ENCODE assay signal across 8 cellular contexts in the genomic region with DNA sequence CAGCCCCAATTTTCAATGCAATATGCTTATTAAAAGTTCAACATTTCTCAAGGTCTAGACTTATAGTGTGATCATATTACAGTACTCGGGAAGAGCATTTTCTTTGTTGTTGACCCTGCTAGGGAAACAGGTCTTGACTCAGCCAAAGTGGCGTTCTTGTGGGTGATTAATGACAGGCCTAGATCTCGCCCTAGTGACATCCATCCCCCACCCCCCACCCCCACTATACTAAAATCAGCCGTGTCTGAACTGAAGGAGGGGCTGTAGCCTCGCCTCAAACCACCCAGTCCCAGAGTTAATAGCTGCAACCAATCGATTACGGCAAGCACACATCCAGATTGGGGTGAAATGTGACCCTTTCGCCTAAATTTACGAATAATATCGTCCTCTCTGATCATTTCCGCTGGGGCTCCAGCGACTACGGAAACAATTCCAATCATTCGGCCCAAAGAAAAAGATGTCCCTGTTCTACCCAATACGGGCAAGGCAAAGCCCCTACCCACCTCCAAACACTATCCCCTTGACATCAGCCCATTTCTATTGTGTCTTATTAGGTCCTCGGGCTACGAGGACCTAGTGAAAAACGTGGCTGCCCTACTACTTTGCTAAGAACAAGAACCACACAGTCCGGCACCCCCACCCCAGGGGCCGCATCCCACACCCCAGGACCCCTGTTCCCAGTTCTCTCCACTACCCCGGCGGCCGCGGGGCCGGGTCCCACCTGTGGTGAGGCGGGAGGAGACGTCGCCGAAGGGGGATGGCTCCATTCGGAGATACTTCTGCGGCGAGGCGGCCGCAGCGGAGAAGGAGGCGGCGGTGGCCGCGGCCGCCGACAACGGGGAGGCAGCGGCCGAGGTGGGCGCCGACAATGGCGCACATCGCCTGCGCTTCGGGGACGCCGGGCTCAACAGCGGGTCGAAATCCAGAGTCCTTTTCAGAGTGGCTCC. TPM values are rescaled to one million over a fixed set of nuclear protein-coding genes. Genes with fewer than 3 reads are reported as not detected.
DNase-seq lines count a peak whose midpoint lies in the region; ATAC-seq and TF ChIP-seq lines count a peak whose summit lies in the region.

No MANE protein-coding gene starts in this region.

- ATAC-seq in HG03097 (IDR thresholded peaks at IDR 0.05; ENCODE audit: low FRiP score, unreplicated experiment): peak; percentile 0

- H3K27ac Mint-ChIP-seq in activated T-cell treated with anti-CD3 and anti-CD28 coated beads, Interleukin-2, amount 50 U/mL, for 24 hours: peak overlapping the region; percentile 94
- peak overlapping the region; percentile 82 for H3K27ac Mint-ChIP-seq in neural crest cell (ENCODE audit: unreplicated experiment)

- H3K4me3 ChIP-seq in fibroblast of pulmonary artery (replicated peaks; ENCODE audit: low read depth, low read length) (peak overlapping the region; percentile 97), urinary bladder (ENCODE audit: low read depth, low read length) (peak overlapping the region; percentile 94)

- peaks cover 52% of the 10 kb centered on the region for H3K36me3 Mint-ChIP-seq in activated T-cell treated with anti-CD3 and anti-CD28 coated beads, Interleukin-2, amount 50 U/mL, for 24 hours (ENCODE audit: low read depth)
- no peaks in the 10 kb centered on the region for H3K36me3 Mint-ChIP-seq in neural crest cell (ENCODE audit: low read depth)

- WGBS in urinary bladder: under 1% methylated on average over 54 of the region's 54 CpGs

- peak overlapping the region; percentile 90 for H3K4me3 Mint-ChIP-seq in activated T-cell treated with anti-CD3 and anti-CD28 coated beads, Interleukin-2, amount 50 U/mL, for 24 hours
- H3K4me3 Mint-ChIP-seq in neural crest cell: peak overlapping the region; percentile 97

- no peak for TF ChIP-seq CTCF in fibroblast of pulmonary artery (IDR thresholded peaks at IDR 0.05; ENCODE audit: low read length, missing control alignments)
- TF ChIP-seq CTCF in neural crest cell (conservative IDR thresholded peaks at IDR 0.05): no peak

- no peaks in the 10 kb centered on the region for H3K9me3 Mint-ChIP-seq in activated T-cell treated with anti-CD3 and anti-CD28 coated beads, Interleukin-2, amount 50 U/mL, for 24 hours
- no peaks in the 10 kb centered on the region for H3K9me3 Mint-ChIP-seq in neural crest cell

- H3K27me3 Mint-ChIP-seq in activated T-cell treated with anti-CD3 and anti-CD28 coated beads, Interleukin-2, amount 50 U/mL, for 24 hours: no peaks in the 10 kb centered on the region
- no peaks in the 10 kb centered on the region for H3K27me3 Mint-ChIP-seq in neural crest cell (ENCODE audit: low read depth)

- H3K4me1 ChIP-seq in urinary bladder (ENCODE audit: insufficient read depth): peaks cover 2% of the 10 kb centered on the region

- H3K27ac ChIP-seq in urinary bladder (ENCODE audit: low read depth): peak overlapping the region; percentile 98

- peaks cover 51% of the 10 kb centered on the region for H3K4me1 Mint-ChIP-seq in activated T-cell treated with anti-CD3 and anti-CD28 coated beads, Interleukin-2, amount 50 U/mL, for 24 hours (ENCODE audit: low read depth)
- peaks cover 38% of the 10 kb centered on the region for H3K4me1 Mint-ChIP-seq in neural crest cell

- peak; percentile 62 for DNase-seq in DMS79 treated with DMSO at 0.1 percent for 48 hours (lab: John Stamatoyannopoulos, UW)
- DNase-seq in DMS79 (lab: John Stamatoyannopoulos, UW): no peak
- DNase-seq in NCI-H82 (lab: John Stamatoyannopoulos, UW): peak; percentile 80
- peak; percentile 57 for DNase-seq in activated T-cell treated with anti-CD3 and anti-CD28 coated beads, Interleukin-2, amount 50 U/mL, for 24 hours
- DNase-seq in fibroblast of pulmonary artery (ENCODE audit: low read depth): peak; percentile 57
- DNase-seq in neural crest cell (ENCODE audit: low read depth, low spot score): peak; percentile 39

- no peaks in the 10 kb centered on the region for H3K36me3 ChIP-seq in urinary bladder (ENCODE audit: insufficient read depth)

RNA-seq across cellular contexts. Expression of a gene that starts 1.0 kb away (rescaled TPM):
- total RNA-seq in neural crest cell (67.4 and 71.9 TPM in 2 replicates), urinary bladder (33.5 TPM)
- polyA plus RNA-seq in urinary bladder: 42.2 TPM
